Comparison of ENCODE assay signal across 8 cellular contexts in the genomic region with DNA sequence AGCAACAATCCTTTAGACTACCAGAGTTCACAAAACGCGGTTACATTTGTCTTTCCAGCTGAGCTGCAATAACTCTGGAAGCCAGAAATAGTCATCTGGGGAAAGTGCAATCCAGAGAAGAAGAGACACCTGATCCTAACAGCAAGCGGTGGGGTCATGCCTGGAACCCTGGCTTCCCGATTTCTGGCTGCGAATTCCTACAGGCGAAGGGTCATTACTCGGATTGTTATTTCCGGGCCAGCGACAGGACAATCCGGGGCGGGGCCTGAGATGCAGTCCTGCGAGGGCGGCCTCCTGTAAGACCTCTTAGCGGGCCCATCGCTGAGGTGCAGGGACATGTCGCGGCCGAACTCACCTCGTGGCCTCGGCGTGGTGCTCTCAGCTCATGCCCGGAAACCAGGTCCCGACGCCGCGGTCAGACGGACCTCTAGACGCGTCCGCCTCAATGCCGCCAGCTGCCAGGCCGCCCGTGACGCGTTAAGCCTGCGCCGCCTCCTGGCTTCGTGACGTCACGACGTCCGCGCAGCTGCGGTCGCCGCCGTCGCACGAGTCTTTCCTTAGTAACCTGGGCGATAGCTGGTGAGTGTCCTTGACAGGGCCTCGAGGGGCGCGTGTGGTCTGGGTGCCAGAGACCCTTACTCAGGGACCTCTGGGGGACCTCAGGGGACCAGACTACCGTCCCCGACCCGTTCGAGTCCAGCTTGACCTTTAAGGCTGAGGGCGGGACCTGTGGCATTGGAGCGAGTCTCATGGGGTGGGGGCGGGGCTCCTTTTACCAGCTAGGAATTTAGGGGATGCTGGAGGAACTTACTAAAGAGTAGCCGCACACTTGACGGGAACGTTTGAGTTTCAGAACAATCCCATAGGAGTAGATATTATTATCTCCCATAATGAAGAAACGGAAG. TPM values are rescaled to one million over a fixed set of nuclear protein-coding genes. Genes with fewer than 3 reads are reported as not detected.
DNase-seq lines count a peak whose midpoint lies in the region; ATAC-seq and TF ChIP-seq lines count a peak whose summit lies in the region.

A gene with protein sequence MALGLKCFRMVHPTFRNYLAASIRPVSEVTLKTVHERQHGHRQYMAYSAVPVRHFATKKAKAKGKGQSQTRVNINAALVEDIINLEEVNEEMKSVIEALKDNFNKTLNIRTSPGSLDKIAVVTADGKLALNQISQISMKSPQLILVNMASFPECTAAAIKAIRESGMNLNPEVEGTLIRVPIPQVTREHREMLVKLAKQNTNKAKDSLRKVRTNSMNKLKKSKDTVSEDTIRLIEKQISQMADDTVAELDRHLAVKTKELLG (plus strand): TSS at position 523 of the 905 bp plus-strand sequence. CDS start 6,010 bp downstream, outside the sequence.
RBM18 (minus strand) TSS at position 481 of the 905 bp plus-strand sequence. CDS start 3,348 bp downstream, outside the sequence.

- intact Hi-C loops in activated B cell treated with CpG ODN at 0.5 μM for 24 hours (cut with micrococcal nuclease), result loop anchor here (1.0 to 10.0 kb wide), 5 partner anchors 22 to 198 kb away; partner anchors contain the start of genes MORN5, NDUFA8, PTGS1 and TTLL11

- H3K4me3 Mint-ChIP-seq in activated B cell treated with CpG ODN at 0.5 μM for 24 hours (peak within 1 kb of the TSS; percentile 99), immature natural killer cell (peak within 1 kb of the TSS; percentile 93 to 100 (median 98))

- H3K27me3 Mint-ChIP-seq in activated B cell treated with CpG ODN at 0.5 μM for 24 hours (no peaks in the 10 kb centered on the region), immature natural killer cell (ENCODE audit: low read depth in 3 of 3) (peaks cover 8 to 14% (median 14%) of the 10 kb centered on the region in 3 donors)

- CTCF ChIA-PET in AG04449 (lab: Yijun Ruan, JAX) (interaction anchor here (0.6 to 3.0 kb wide), 13 partner anchors 17 to 167 kb away, joined by 3 to 15 read pairs (median 4); no protein-coding TSS in a partner anchor), activated B cell treated with CpG ODN at 0.5 μM for 24 hours (lab: Charles Lee) (interaction anchor here (0.7 to 2.2 kb wide), 6 partner anchors 11 to 166 kb away, joined by 3 to 6 read pairs (median 4); no protein-coding TSS in a partner anchor)

- DNase-seq in AG04449 (ENCODE audit: low read depth, low spot score) (peak; percentile 41), NCI-H2196 treated with DMSO at 0.1 percent for 48 hours (lab: John Stamatoyannopoulos, UW; ENCODE audit: unreplicated experiment) (peak; percentile 79), activated B cell treated with CpG ODN at 0.5 μM for 24 hours (peak; percentile 94), cardiac fibroblast (ENCODE audit: low read depth in 2 of 2) (peak; percentile 91 to 93), immature natural killer cell (peak; percentile 93 to 95 (median 94)), smooth muscle cell of the brain vasculature (ENCODE audit: low read depth, low spot score) (peak; percentile 80)

- peak within 1 kb of the TSS; percentile 96 for H3K4me3 ChIP-seq in AG04449 (ENCODE audit: low read depth, low read length)
- peak within 1 kb of the TSS; percentile 86 to 96 for H3K4me3 ChIP-seq in cardiac fibroblast (replicated peaks in 1 of 2; ENCODE audit: low read depth in 2 of 2, low read length in 2 of 2)

- H3K36me3 Mint-ChIP-seq in activated B cell treated with CpG ODN at 0.5 μM for 24 hours (ENCODE audit: low read depth), result peaks cover 30% of the 10 kb centered on the region
- H3K36me3 Mint-ChIP-seq in immature natural killer cell, result peaks cover 0 to 5% (median 0%) of the 10 kb centered on the region in 3 donors

- ATAC-seq in GM18868 (IDR thresholded peaks at IDR 0.05; ENCODE audit: unreplicated experiment) (peak; percentile 89), HG03103 (IDR thresholded peaks at IDR 0.05; ENCODE audit: low read depth, unreplicated experiment) (peak; percentile 81), activated B cell treated with CpG ODN at 0.5 μM for 24 hours (ENCODE audit: low read depth) (peak; percentile 83)

- TF ChIP-seq CTCF in AG04449 (IDR thresholded peaks at IDR 0.05; ENCODE audit: insufficient read depth, low read length, missing control alignments) (no peak), activated B cell treated with CpG ODN at 0.5 μM for 24 hours (IDR thresholded peaks at IDR 0.05) (no peak), cardiac fibroblast (IDR thresholded peaks at IDR 0.05; ENCODE audit: low read depth, low read length) (no peak)

- H3K27ac Mint-ChIP-seq in activated B cell treated with CpG ODN at 0.5 μM for 24 hours (peak within 1 kb of the TSS; percentile 100), immature natural killer cell (peak within 1 kb of the TSS; percentile 99 to 100 (median 100))

- no peaks in the 10 kb centered on the region for H3K9me3 Mint-ChIP-seq in activated B cell treated with CpG ODN at 0.5 μM for 24 hours
- no peaks in the 10 kb centered on the region for H3K9me3 Mint-ChIP-seq in immature natural killer cell

- H3K4me1 Mint-ChIP-seq in activated B cell treated with CpG ODN at 0.5 μM for 24 hours (peaks cover 42% of the 10 kb centered on the region), immature natural killer cell (peaks cover 48 to 64% of the 10 kb centered on the region in 2 donors)

- POLR2A ChIA-PET in AG04449 (lab: Yijun Ruan, JAX) (interaction anchor here (0.8 to 1.2 kb wide), 3 partner anchors 11 to 166 kb away, joined by 3 read pairs; no protein-coding TSS in a partner anchor), activated B cell treated with CpG ODN at 0.5 μM for 24 hours (lab: Charles Lee) (interaction anchor here (0.7 to 1.7 kb wide), 8 partner anchors 22 to 1815 kb away, joined by 3 to 8 read pairs (median 5); partner anchors contain the start of genes MORN5, NDUFA8, PTGS1 and ZBTB6)

RNA-seq across cellular contexts. Expression of the first gene that starts in this region (rescaled TPM):
- 55.2 and 60.6 TPM in 2 replicates for total RNA-seq in activated B cell treated with CpG ODN at 0.5 μM for 24 hours
- polyA plus RNA-seq in immature natural killer cell, result 10 to 100 TPM; 11.5 to 18.4 (median 16.3) TPM

RNA-seq across cellular contexts. Expression of gene RBM18, which starts in this region (rescaled TPM):
- 14.2 and 15.3 TPM in 2 replicates for total RNA-seq in activated B cell treated with CpG ODN at 0.5 μM for 24 hours
- 10 to 100 TPM; 20.9 to 26.5 (median 21.8) TPM for polyA plus RNA-seq in immature natural killer cell

Comparison
In these comparisons a context has a peak if more than half of its experiments do, and no peak if none do; other contexts are left out.
1. Peak in every context shown above with its lines: DNase-seq, ATAC-seq and H3K4me3 ChIP-seq.
2. DNase-seq: peak in every context shown above with its lines; median percentile 94 in activated B cell treated with CpG ODN at 0.5 μM for 24 hours; 94 in immature natural killer cell; 92 in cardiac fibroblast; 80 in smooth muscle cell of the brain vasculature; 79 in NCI-H2196 treated with DMSO at 0.1 percent for 48 hours; 41 in AG04449.